In genomic region chr11:65492637-65493366, GRCh38 we compare ENCODE assay signal across 1 cellular context.
A peak's percentile ranks its signal among the peaks of the same experiment; 100 is the strongest.
TF ChIP-seq lines count a peak whose summit lies in the region.

No MANE protein-coding gene starts in this region.

TF ChIP-seq in GM12878, 131 proteins besides CTCF, POLR2A, EP300 and RAD21 (continued from another document and continues in another):
- TF ChIP-seq E2F4 (IDR thresholded peaks at IDR 0.05; ENCODE audit: low read depth, low read length) (no peak), BCL11A (IDR thresholded peaks at IDR 0.05; ENCODE audit: low read depth, low read length) (peak; percentile 46; the same call in 1 of the 2 replicates), BHLHE40 (IDR thresholded peaks at IDR 0.05; ENCODE audit: borderline replicate concordance in 1 of 2, low read depth in 2 of 2, low read length in 1 of 2) (peak in 1 of 2 experiments; percentile 6; a peak in 1 of 4 replicates), CUX1 (IDR thresholded peaks at IDR 0.05; ENCODE audit: insufficient replicate concordance, low read depth, low read length) (no peak), ESRRA (IDR thresholded peaks at IDR 0.05; ENCODE audit: low read length) (no peak), SUZ12 (IDR thresholded peaks at IDR 0.05; ENCODE audit: unreplicated experiment) (no peak), BMI1 (IDR thresholded peaks at IDR 0.05; ENCODE audit: borderline replicate concordance) (peak; percentile 35; the same call in 1 of the 2 replicates), ZBTB11 (CRISPR knock-in tag; IDR thresholded peaks at IDR 0.05) (no peak), GABPA (IDR thresholded peaks at IDR 0.05; ENCODE audit: low read depth) (no peak), RELB (IDR thresholded peaks at IDR 0.05; ENCODE audit: low read depth) (peak; percentile 92), ZNF207 (IDR thresholded peaks at IDR 0.05; ENCODE audit: borderline replicate concordance) (no peak), PBX3 (IDR thresholded peaks at IDR 0.05; ENCODE audit: insufficient replicate concordance, low read depth, low read length) (peak; percentile 5), RUNX3 (IDR thresholded peaks at IDR 0.05; ENCODE audit: low read length) (no peak), KLF5 (IDR thresholded peaks at IDR 0.05; ENCODE audit: partially characterized antibody) (no peak), HDAC6 (IDR thresholded peaks at IDR 0.05; ENCODE audit: unreplicated experiment) (no peak), SIX5 (IDR thresholded peaks at IDR 0.05; ENCODE audit: low read depth, low read length, severe bottlenecking) (no peak), IKZF2 (IDR thresholded peaks at IDR 0.05) (peak; percentile 96), EED (IDR thresholded peaks at IDR 0.05; ENCODE audit: low read depth) (peak; percentile 98), NFIC (IDR thresholded peaks at IDR 0.05; ENCODE audit: low read depth, low read length) (no peak), CHD4 (IDR thresholded peaks at IDR 0.05) (no peak), MTA2 (IDR thresholded peaks at IDR 0.05; ENCODE audit: low read depth) (peak; percentile 45; the same call in 1 of the 2 replicates), NKRF (conservative IDR thresholded peaks at IDR 0.05) (0 out of 2 replicates have a peak, but pooled peaks have one; percentile 8), BCLAF1 (IDR thresholded peaks at IDR 0.05) (no peak), WRNIP1 (IDR thresholded peaks at IDR 0.05; ENCODE audit: borderline replicate concordance, low read depth, low read length) (no peak), POU2F2 (IDR thresholded peaks at IDR 0.05; ENCODE audit: borderline replicate concordance, low read depth, low read length) (peak; percentile 57; the same call in 2 of the 3 replicates), ASH2L (IDR thresholded peaks at IDR 0.05; ENCODE audit: borderline replicate concordance, low read depth) (no peak), RELA (IDR thresholded peaks at IDR 0.05; ENCODE audit: borderline replicate concordance, partially characterized antibody) (peak; percentile 58), TCF7 (IDR thresholded peaks at IDR 0.05; ENCODE audit: borderline replicate concordance) (no peak; the same call in 1 of the 2 replicates), ZBTB4 (CRISPR knock-in tag; IDR thresholded peaks at IDR 0.05) (no peak)
